In genomic region chr5:180558232-180558631, GRCh38 we compare ENCODE assay signal across 24 cellular contexts. TPM values are rescaled to one million over a fixed set of nuclear protein-coding genes. Genes with fewer than 3 reads are reported as not detected.
"Had no signal": no experiment of that assay in that cellular context is flagged by ENCODE, and none has a peak within 500 bp of the region (broad histone marks: within the 10 kb centered on the region; RNA-seq: fewer than 3 reads in every experiment).

No MANE protein-coding gene starts in this region.

- H3K9me3 ChIP-seq: breast epithelium, heart right ventricle, left lung, thoracic aorta, upper lobe of left lung had no signal

- H3K4me3 ChIP-seq: breast epithelium, coronary artery, heart right ventricle, left lung, lung, thoracic aorta, upper lobe of left lung had no signal

- H3K4me3 Mint-ChIP-seq: activated naive CD4-positive, alpha-beta T cell treated with anti-CD3 and anti-CD28 coated beads, Interleukin-2, amount 50 U/mL, for 24 hours; activated T-helper 1 cell treated with anti-CD3 and anti-CD28 coated beads, Interleukin-12 subunit alpha, Interleukin-12 subunit beta, Interleukin-2, Interleukin-4 antibody, amounts not matched to agents 30 ng/mL and 10 ng/mL and 1 ng/mL, durations not matched to agents 14 hours and 24 hours and 36 hours; immature natural killer cell; naive thymus-derived CD4-positive, alpha-beta T cell; stimulated activated naive B cell treated with anti-CD40 and anti-IgM and Interleukin-4, amounts not matched to agents 10 μg/mL and 1 μg/mL and 100 μg/mL, for 72 hours; T-cell; T-helper 2 cell treated with Interferon-gamma antibody and Interleukin-4, amounts not matched to agents 5 μg/mL and 100 μg/mL, for 36 hours had no signal

- DNase-seq: activated CD4-positive, alpha-beta T cell treated with anti-CD3 and anti-CD28 coated beads, Interleukin-2, amount 50 U/mL, for 4 hours; activated gamma-delta T cell; heart right ventricle; immature natural killer cell; naive thymus-derived CD4-positive, alpha-beta T cell; stimulated activated CD4-positive, alpha-beta T cell treated with anti-CD3 and anti-CD28 coated beads, Interleukin-2, amount 100 ng/mL, for 48 hours; stimulated activated CD8-positive, alpha-beta memory T cell treated with anti-CD3 and anti-CD28 coated beads, Interleukin-4, amount 100 ng/mL, for 48 hours; stimulated activated naive B cell treated with anti-CD40 and anti-IgM and Interleukin-4, amounts not matched to agents 10 μg/mL and 1 μg/mL and 100 μg/mL, for 72 hours; T-cell had no signal

- H3K27me3 ChIP-seq: breast epithelium, heart right ventricle, left lung, upper lobe of left lung had no signal

- ATAC-seq: heart right ventricle; left lung; naive thymus-derived CD4-positive, alpha-beta T cell; SK-N-SH treated with all-trans-retinoic acid at 6 μM for 48 hours; stimulated activated naive B cell treated with anti-CD40 and anti-IgM and Interleukin-4, amounts not matched to agents 10 μg/mL and 1 μg/mL and 100 μg/mL, for 72 hours; T-cell had no signal

- H3K27me3 Mint-ChIP-seq: activated naive CD4-positive, alpha-beta T cell treated with anti-CD3 and anti-CD28 coated beads, Interleukin-2, amount 50 U/mL, for 24 hours; naive thymus-derived CD4-positive, alpha-beta T cell; stimulated activated naive B cell treated with anti-CD40 and anti-IgM and Interleukin-4, amounts not matched to agents 10 μg/mL and 1 μg/mL and 100 μg/mL, for 72 hours; T-cell had no signal

- H3K36me3 ChIP-seq: breast epithelium, thoracic aorta had no signal

- H3K27ac Mint-ChIP-seq: activated T-helper 1 cell treated with anti-CD3 and anti-CD28 coated beads, Interleukin-12 subunit alpha, Interleukin-12 subunit beta, Interleukin-2, Interleukin-4 antibody, amounts not matched to agents 30 ng/mL and 10 ng/mL and 1 ng/mL, durations not matched to agents 14 hours and 24 hours and 36 hours; immature natural killer cell; stimulated activated naive B cell treated with anti-CD40 and anti-IgM and Interleukin-4, amounts not matched to agents 10 μg/mL and 1 μg/mL and 100 μg/mL, for 72 hours; T-cell; T-helper 2 cell treated with Interferon-gamma antibody and Interleukin-4, amounts not matched to agents 5 μg/mL and 100 μg/mL, for 36 hours had no signal

- H3K4me1 ChIP-seq: breast epithelium, heart right ventricle, left lung had no signal

- H3K9me3 Mint-ChIP-seq: activated naive CD4-positive, alpha-beta T cell treated with anti-CD3 and anti-CD28 coated beads, Interleukin-2, amount 50 U/mL, for 24 hours; activated T-helper 1 cell treated with anti-CD3 and anti-CD28 coated beads, Interleukin-12 subunit alpha, Interleukin-12 subunit beta, Interleukin-2, Interleukin-4 antibody, amounts not matched to agents 30 ng/mL and 10 ng/mL and 1 ng/mL, durations not matched to agents 14 hours and 24 hours and 36 hours; immature natural killer cell; naive thymus-derived CD4-positive, alpha-beta T cell; stimulated activated naive B cell treated with anti-CD40 and anti-IgM and Interleukin-4, amounts not matched to agents 10 μg/mL and 1 μg/mL and 100 μg/mL, for 72 hours; T-cell; T-helper 2 cell treated with Interferon-gamma antibody and Interleukin-4, amounts not matched to agents 5 μg/mL and 100 μg/mL, for 36 hours had no signal

- H3K27ac ChIP-seq: breast epithelium, coronary artery, epithelial cell of prostate, heart right ventricle, left lung, thoracic aorta, upper lobe of left lung had no signal

RNA-seq across cellular contexts. Expression of gene SCGB3A1, which starts 33.1 kb away (rescaled TPM):
- total RNA-seq: activated T-helper 1 cell treated with anti-CD3 and anti-CD28 coated beads, Interleukin-12 subunit alpha, Interleukin-12 subunit beta, Interleukin-2, Interleukin-4 antibody, amounts not matched to agents 30 ng/mL and 10 ng/mL and 1 ng/mL, durations not matched to agents 14 hours and 24 hours and 36 hours; fibroblast of villous mesenchyme; kidney epithelial cell; osteoblast; posterior vena cava; thoracic aorta had no signal
